ENCODE assay signal across 1 cellular context in the genomic region with DNA sequence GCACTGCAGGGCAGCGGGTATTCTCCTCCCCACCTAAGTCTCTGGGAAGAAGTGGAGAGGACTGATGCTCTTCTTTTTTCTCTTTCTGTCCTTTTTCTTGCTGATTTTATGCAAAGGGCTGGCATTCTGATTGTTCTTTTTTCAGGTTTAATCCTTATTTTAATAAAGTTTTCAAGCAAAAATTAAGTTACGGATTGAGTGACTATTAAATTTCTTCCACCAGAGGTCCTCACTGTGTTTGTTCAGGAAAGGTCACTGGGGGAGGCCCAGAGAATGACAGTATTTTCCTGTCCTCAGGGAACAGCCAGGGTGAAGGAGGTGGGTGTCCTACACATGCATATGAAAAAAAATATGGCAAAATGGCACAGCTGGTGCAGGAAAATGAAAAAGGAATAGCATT.
TF ChIP-seq lines count a peak whose summit lies in the region.

No MANE protein-coding gene starts in this region.

TF ChIP-seq in H1, 55 proteins besides CTCF, POLR2A, EP300 and RAD21:
- TF ChIP-seq TEAD4 (IDR thresholded peaks at IDR 0.05; ENCODE audit: low read depth, low read length) (peak; percentile 92), JUND (IDR thresholded peaks at IDR 0.05; ENCODE audit: low read length) (0 out of 2 replicates have a peak, but pooled peaks have one; percentile 11), SUZ12 (IDR thresholded peaks at IDR 0.05; ENCODE audit: low read length) (no peak)
